8 cellular contexts compared by ENCODE assay signal in genomic region chr17:47229535-47230443, GRCh38. TPM values are rescaled to one million over a fixed set of nuclear protein-coding genes. Genes with fewer than 3 reads are reported as not detected.
DNase-seq lines count a peak whose midpoint lies in the region; ATAC-seq and TF ChIP-seq lines count a peak whose summit lies in the region.

No MANE protein-coding gene starts in this region.

- peak overlapping the region in 3 of 59 donors; percentile 6 to 55 (median 18) for H3K27ac ChIP-seq in dorsolateral prefrontal cortex

- H3K4me3 ChIP-seq in GM06990 (replicated peaks; ENCODE audit: low read depth, low read length), result peak overlapping the region; percentile 26
- peak overlapping the region in 49 of 59 donors; percentile 4 to 58 (median 38) for H3K4me3 ChIP-seq in dorsolateral prefrontal cortex
- H3K4me3 ChIP-seq in lower leg skin (ENCODE audit: low read depth, poor library complexity, severe bottlenecking), result no peak overlapping the region

- ATAC-seq in HG03571 (IDR thresholded peaks at IDR 0.05; ENCODE audit: unreplicated experiment) (peak; percentile 71), GM18909 (IDR thresholded peaks at IDR 0.05; ENCODE audit: poor library complexity, unreplicated experiment) (no peak)

- TF ChIP-seq CTCF in GM06990 (IDR thresholded peaks at IDR 0.05; ENCODE audit: insufficient read depth, low read length, poor library complexity, severe bottlenecking), result peak; percentile 99
- peak; percentile 87 to 99 (median 98) for TF ChIP-seq CTCF in dorsolateral prefrontal cortex (IDR thresholded peaks at IDR 0.05 in 54 of 56, conservative IDR thresholded peaks at IDR 0.05 in 2 of 56; ENCODE audit: low read depth in 1 of 56, partially characterized antibody in 56 of 56)
- TF ChIP-seq CTCF in lower leg skin (IDR thresholded peaks at IDR 0.05), result peak in 1 of 3 donors; percentile 98

- 8 to 10% methylated on average over 22 of the region's 22 CpGs for WGBS in lower leg skin, 2 donors

- H3K27me3 ChIP-seq in GM06990 (replicated peaks; ENCODE audit: control insufficient read depth, insufficient read depth, low read length) (no peaks in the 10 kb centered on the region), dorsolateral prefrontal cortex (peaks cover 0 to 4% (median 0%) of the 10 kb centered on the region in 45 donors)

- DNase-seq in GM06990 (ENCODE audit: extremely low read depth, insufficient read length) (no peak), NCI-H774 (lab: John Stamatoyannopoulos, UW) (peak; percentile 87), dorsolateral prefrontal cortex (peak; percentile 44 to 86 (median 80)), lower leg skin (ENCODE audit: low spot score in 2 of 2) (peak; percentile 91 to 98)
- peak; percentile 26 to 78 for DNase-seq in activated CD4-positive, alpha-beta T cell treated with anti-CD3 and anti-CD28 coated beads, Interleukin-2, amount 50 U/mL, for 24 hours (ENCODE audit: low read depth in 1 of 2, low spot score in 1 of 2)
- DNase-seq in stimulated activated CD4-positive, alpha-beta T cell treated with anti-CD3 and anti-CD28 coated beads, Interleukin-4, amount 100 ng/mL, for 4 hours, result peak; percentile 60 to 77

- no peaks in the 10 kb centered on the region for H3K36me3 ChIP-seq in GM06990 (ENCODE audit: control insufficient read depth, insufficient read depth, low read length)

- intact Hi-C loops in dorsolateral prefrontal cortex (cut with DNase I), result loop anchor here (1.0 to 5.0 kb wide), 2 partner anchors 87 to 88 kb away; no protein-coding TSS in a partner anchor
- intact Hi-C loops in lower leg skin (cut with DNase I; ENCODE audit: low total_unique reads), result loop anchor here (5.0 kb wide), 1 partner anchor 88 kb away; no protein-coding TSS in a partner anchor

- TF ChIP-seq POLR2A in lower leg skin (IDR thresholded peaks at IDR 0.05), result no peak

RNA-seq across cellular contexts. Expression of gene MYL4, which starts 20.6 kb away (rescaled TPM):
- 1 to 10 TPM in 4 of 120 experiments, under 1 TPM in 6, not detected in 110; 0.56 to 1.5 (median 0.97) TPM for total RNA-seq in dorsolateral prefrontal cortex
- total RNA-seq in lower leg skin, result under 1 TPM in 1 of 4 donors, not detected in 3; 0.49 TPM

RNA-seq across cellular contexts. Expression of gene ITGB3, which starts 23.8 kb away (rescaled TPM):
- 1 to 10 TPM in 91 of 120 experiments, under 1 TPM in 29; 0.16 to 6.6 (median 1.6) TPM for total RNA-seq in dorsolateral prefrontal cortex
- total RNA-seq in lower leg skin, result 1 to 10 TPM; 2.2 to 3.7 (median 3.1) TPM

RNA-seq across cellular contexts. Expression of gene CDC27, which starts 40.7 kb away (rescaled TPM):
- total RNA-seq in dorsolateral prefrontal cortex (100 to 1,000 TPM in 101 of 120 experiments, 10 to 100 TPM in 19; 73.6 to 163 (median 117) TPM), lower leg skin (10 to 100 TPM; 27.5 to 40.6 (median 31.0) TPM)
